In genomic region chr7:159114096-159114495, GRCh38 we compare ENCODE assay signal across 27 cellular contexts. TPM values are rescaled to one million over a fixed set of nuclear protein-coding genes. Genes with fewer than 3 reads are reported as not detected.
A peak's percentile ranks its signal among the peaks of the same experiment; 100 is the strongest.
DNase-seq lines count a peak whose midpoint lies in the region; ATAC-seq and TF ChIP-seq lines count a peak whose summit lies in the region.
"Had no signal": no experiment of that assay in that cellular context is flagged by ENCODE, and none has a peak within 500 bp of the region (broad histone marks: within the 10 kb centered on the region; RNA-seq: fewer than 3 reads in every experiment).

No MANE protein-coding gene starts in this region.

- DNase-seq in activated naive CD4-positive, alpha-beta T cell treated with anti-CD3 and anti-CD28 coated beads, Interleukin-2, amount 10 ng/mL, durations not matched to agents 7 days and 5 days: peak; percentile 11
- DNase-seq in activated naive CD4-positive, alpha-beta T cell treated with anti-CD3 and anti-CD28 coated beads, Interleukin-2, amount 50 U/mL, for 16 hours: no peak
- DNase-seq in GM23338 (ENCODE audit: low spot score) (no peak), neural progenitor cell (ENCODE audit: low spot score) (peak; percentile 37), MV-4-11 (lab: John Stamatoyannopoulos, UW) (no peak)
- DNase-seq in central memory CD8-positive, alpha-beta T cell (ENCODE audit: low spot score in 2 of 2): no peak
- no peak for DNase-seq in activated T-helper 1 cell treated with anti-CD3 and anti-CD28 coated beads, Interleukin-12 subunit alpha, Interleukin-12 subunit beta, Interleukin-2, Interleukin-4 antibody, amounts not matched to agents 30 ng/mL and 10 ng/mL and 1 ng/mL, durations not matched to agents 14 hours and 24 hours and 36 hours (ENCODE audit: low spot score)
- DNase-seq: 8988T; ACHN; BE2C; CD8-positive, alpha-beta memory T cell; DND-41; HCEC 1CT; IMR-90; KG1; MG63; NCI-H2029; NCI-H446; NCI-H526; NCI-H82; NK-92 treated with Interleukin-12 subunit alpha and Interleukin-12 subunit beta, amount 100 ng/mL, for 24 hours; PC-3; SHP77 had no signal

- no peaks in the 10 kb centered on the region for H3K36me3 Mint-ChIP-seq in activated naive CD4-positive, alpha-beta T cell treated with anti-CD3 and anti-CD28 coated beads, Interleukin-2, amount 10 ng/mL, durations not matched to agents 7 days and 5 days
- H3K36me3 Mint-ChIP-seq in GM23338 (ENCODE audit: low read depth) (no peaks in the 10 kb centered on the region; the same call in 1 of the 3 replicates), neural progenitor cell (no peaks in the 10 kb centered on the region)
- no peaks in the 10 kb centered on the region for H3K36me3 Mint-ChIP-seq in central memory CD8-positive, alpha-beta T cell (ENCODE audit: insufficient read depth)
- no peaks in the 10 kb centered on the region for H3K36me3 Mint-ChIP-seq in activated T-helper 1 cell treated with anti-CD3 and anti-CD28 coated beads, Interleukin-12 subunit alpha, Interleukin-12 subunit beta, Interleukin-2, Interleukin-4 antibody, amounts not matched to agents 30 ng/mL and 10 ng/mL and 1 ng/mL, durations not matched to agents 14 hours and 24 hours and 36 hours (ENCODE audit: low read depth)
- H3K36me3 Mint-ChIP-seq: CD14-positive monocyte; CD8-positive, alpha-beta memory T cell had no signal

- peak; percentile 30; the same call in 1 of the 3 replicates for ATAC-seq in GM23338
- no peak for ATAC-seq in central memory CD8-positive, alpha-beta T cell (replicated peaks; ENCODE audit: extremely low read depth, poor library complexity, severe bottlenecking)
- ATAC-seq in GM19455 (IDR thresholded peaks at IDR 0.05; ENCODE audit: unreplicated experiment): no peak
- ATAC-seq: PC-3 had no signal

- peaks cover 4% of the 10 kb centered on the region for H3K9me3 Mint-ChIP-seq in activated naive CD4-positive, alpha-beta T cell treated with anti-CD3 and anti-CD28 coated beads, Interleukin-2, amount 10 ng/mL, durations not matched to agents 7 days and 5 days
- H3K9me3 Mint-ChIP-seq in GM23338 (peaks cover 77% of the 10 kb centered on the region), neural progenitor cell (no peaks in the 10 kb centered on the region)
- no peaks in the 10 kb centered on the region for H3K9me3 Mint-ChIP-seq in central memory CD8-positive, alpha-beta T cell
- H3K9me3 Mint-ChIP-seq in activated T-helper 1 cell treated with anti-CD3 and anti-CD28 coated beads, Interleukin-12 subunit alpha, Interleukin-12 subunit beta, Interleukin-2, Interleukin-4 antibody, amounts not matched to agents 30 ng/mL and 10 ng/mL and 1 ng/mL, durations not matched to agents 14 hours and 24 hours and 36 hours: no peaks in the 10 kb centered on the region

- H3K27me3 ChIP-seq in GM23338 (ENCODE audit: insufficient read depth): no peaks in the 10 kb centered on the region
- no peaks in the 10 kb centered on the region for H3K27me3 ChIP-seq in neural progenitor cell
- H3K27me3 ChIP-seq: BE2C had no signal

- H3K4me3 Mint-ChIP-seq in activated naive CD4-positive, alpha-beta T cell treated with anti-CD3 and anti-CD28 coated beads, Interleukin-2, amount 10 ng/mL, durations not matched to agents 7 days and 5 days: no peak overlapping the region
- H3K4me3 Mint-ChIP-seq in GM23338 (no peak overlapping the region; the same call in 2 of the 3 replicates), neural progenitor cell (no peak overlapping the region)
- no peak overlapping the region for H3K4me3 Mint-ChIP-seq in central memory CD8-positive, alpha-beta T cell
- no peak overlapping the region for H3K4me3 Mint-ChIP-seq in activated T-helper 1 cell treated with anti-CD3 and anti-CD28 coated beads, Interleukin-12 subunit alpha, Interleukin-12 subunit beta, Interleukin-2, Interleukin-4 antibody, amounts not matched to agents 30 ng/mL and 10 ng/mL and 1 ng/mL, durations not matched to agents 14 hours and 24 hours and 36 hours
- H3K4me3 Mint-ChIP-seq: CD14-positive monocyte; CD8-positive, alpha-beta memory T cell had no signal

- peaks cover 4% of the 10 kb centered on the region for H3K4me1 Mint-ChIP-seq in activated naive CD4-positive, alpha-beta T cell treated with anti-CD3 and anti-CD28 coated beads, Interleukin-2, amount 10 ng/mL, durations not matched to agents 7 days and 5 days
- H3K4me1 Mint-ChIP-seq in GM23338 (peaks cover 13% of the 10 kb centered on the region), neural progenitor cell (peaks cover 36% of the 10 kb centered on the region)
- peaks cover 16% of the 10 kb centered on the region for H3K4me1 Mint-ChIP-seq in central memory CD8-positive, alpha-beta T cell
- H3K4me1 Mint-ChIP-seq in activated T-helper 1 cell treated with anti-CD3 and anti-CD28 coated beads, Interleukin-12 subunit alpha, Interleukin-12 subunit beta, Interleukin-2, Interleukin-4 antibody, amounts not matched to agents 30 ng/mL and 10 ng/mL and 1 ng/mL, durations not matched to agents 14 hours and 24 hours and 36 hours (ENCODE audit: low read depth): no peaks in the 10 kb centered on the region

- TF ChIP-seq CTCF in GM23338 (conservative IDR thresholded peaks at IDR 0.05; ENCODE audit: low read depth in 2 of 2): no peak
- no peak for TF ChIP-seq CTCF in neural progenitor cell (IDR thresholded peaks at IDR 0.05)

- H3K9me2 ChIP-seq in GM23338 (ENCODE audit: insufficient read depth): no peaks in the 10 kb centered on the region

- no peak overlapping the region for H3K4me2 ChIP-seq in GM23338
- H3K4me2 ChIP-seq in neural progenitor cell: peak overlapping the region; percentile 44

- CTCF ChIA-PET in activated naive CD4-positive, alpha-beta T cell treated with anti-CD3 and anti-CD28 coated beads, Interleukin-2, amount 10 ng/mL, durations not matched to agents 7 days and 5 days (lab: Charles Lee): no interaction called here

- no peak overlapping the region for H3K4me3 ChIP-seq in GM23338
- no peak overlapping the region for H3K4me3 ChIP-seq in neural progenitor cell
- H3K4me3 ChIP-seq: MG63 had no signal

- no peaks in the 10 kb centered on the region for H3K9me3 ChIP-seq in neural progenitor cell (ENCODE audit: low read depth)
- H3K9me3 ChIP-seq: BE2C, MG63 had no signal

- H3K36me3 ChIP-seq in GM23338 (ENCODE audit: insufficient read depth) (no peaks in the 10 kb centered on the region), neural progenitor cell (no peaks in the 10 kb centered on the region)
- H3K36me3 ChIP-seq: BE2C, MG63 had no signal

- 0 out of 2 replicates have a peak overlapping the region, but pooled peaks have one; percentile 8 for H2AFZ ChIP-seq in GM23338
- H2AFZ ChIP-seq in neural progenitor cell (replicated peaks): no peak overlapping the region

- no peak overlapping the region for H3K9ac ChIP-seq in neural progenitor cell

- H3K27ac ChIP-seq in GM23338 (ENCODE audit: low read depth) (no peak overlapping the region), neural progenitor cell (no peak overlapping the region)

- 0 out of 2 replicates have a peak, but pooled peaks cover 6% of the 10 kb centered on the region for H3K4me1 ChIP-seq in GM23338 (ENCODE audit: insufficient read depth)
- H3K4me1 ChIP-seq in neural progenitor cell: peaks cover 27% of the 10 kb centered on the region
- H3K4me1 ChIP-seq: BE2C had no signal

- H4K20me1 ChIP-seq in GM23338 (replicated peaks; ENCODE audit: insufficient read depth) (no peaks in the 10 kb centered on the region), neural progenitor cell (ENCODE audit: low read depth) (no peaks in the 10 kb centered on the region)

- H3K79me2 ChIP-seq in GM23338 (replicated peaks; ENCODE audit: insufficient read depth) (no peaks in the 10 kb centered on the region), neural progenitor cell (ENCODE audit: low read depth) (no peaks in the 10 kb centered on the region)

- H3K27ac Mint-ChIP-seq in activated naive CD4-positive, alpha-beta T cell treated with anti-CD3 and anti-CD28 coated beads, Interleukin-2, amount 10 ng/mL, durations not matched to agents 7 days and 5 days: no peak overlapping the region
- H3K27ac Mint-ChIP-seq in GM23338 (no peak overlapping the region), neural progenitor cell (peak overlapping the region; percentile 62)
- H3K27ac Mint-ChIP-seq in central memory CD8-positive, alpha-beta T cell (ENCODE audit: low read depth): peak overlapping the region; percentile 86
- no peak overlapping the region for H3K27ac Mint-ChIP-seq in activated T-helper 1 cell treated with anti-CD3 and anti-CD28 coated beads, Interleukin-12 subunit alpha, Interleukin-12 subunit beta, Interleukin-2, Interleukin-4 antibody, amounts not matched to agents 30 ng/mL and 10 ng/mL and 1 ng/mL, durations not matched to agents 14 hours and 24 hours and 36 hours
- H3K27ac Mint-ChIP-seq: CD14-positive monocyte had no signal

- H3F3A ChIP-seq in GM23338 (replicated peaks; ENCODE audit: low read depth) (no peaks in the 10 kb centered on the region), neural progenitor cell (ENCODE audit: low read depth) (no peaks in the 10 kb centered on the region)

- H3K27me3 Mint-ChIP-seq in activated naive CD4-positive, alpha-beta T cell treated with anti-CD3 and anti-CD28 coated beads, Interleukin-2, amount 10 ng/mL, durations not matched to agents 7 days and 5 days: peaks cover 75% of the 10 kb centered on the region
- H3K27me3 Mint-ChIP-seq in GM23338 (ENCODE audit: insufficient read depth, low read depth, poor library complexity): peaks cover 7% of the 10 kb centered on the region
- peaks cover 13% of the 10 kb centered on the region for H3K27me3 Mint-ChIP-seq in central memory CD8-positive, alpha-beta T cell
- peaks cover 8% of the 10 kb centered on the region for H3K27me3 Mint-ChIP-seq in neural progenitor cell (ENCODE audit: insufficient read depth, low read depth)
- H3K27me3 Mint-ChIP-seq in activated T-helper 1 cell treated with anti-CD3 and anti-CD28 coated beads, Interleukin-12 subunit alpha, Interleukin-12 subunit beta, Interleukin-2, Interleukin-4 antibody, amounts not matched to agents 30 ng/mL and 10 ng/mL and 1 ng/mL, durations not matched to agents 14 hours and 24 hours and 36 hours (ENCODE audit: insufficient read depth): peaks cover 30% of the 10 kb centered on the region

- intact Hi-C loops in activated T-helper 1 cell treated with anti-CD3 and anti-CD28 coated beads, Interleukin-12 subunit alpha, Interleukin-12 subunit beta, Interleukin-2, Interleukin-4 antibody, amounts not matched to agents 30 ng/mL and 10 ng/mL and 1 ng/mL, durations not matched to agents 14 hours and 24 hours and 36 hours (cut with micrococcal nuclease): no loop called here

TF ChIP-seq in GM23338, 12 proteins besides CTCF, POLR2A, EP300 and RAD21:
- TF ChIP-seq CREB1 (CRISPR knock-in tag; IDR thresholded peaks at IDR 0.05; ENCODE audit: low read depth): no peak

RNA-seq across cellular contexts. Expression of gene VIPR2, which starts 30.6 kb away (rescaled TPM):
- total RNA-seq in GM23338 (2014; rRNA removed; shearing (Covaris generic)): 1.3 and 2.1 TPM in 2 replicates
- polyA plus RNA-seq in GM23338 (2016; fragmentation: Nextera tagmentation; extraction: Ambion mirVana): 1.9 and 2.7 TPM in 2 replicates
- 0.92 and 3.1 TPM in 2 replicates for total RNA-seq in neural progenitor cell (ENCODE audit: low replicate concordance)
- total RNA-seq in activated T-helper 1 cell treated with anti-CD3 and anti-CD28 coated beads, Interleukin-12 subunit alpha, Interleukin-12 subunit beta, Interleukin-2, Interleukin-4 antibody, amounts not matched to agents 30 ng/mL and 10 ng/mL and 1 ng/mL, durations not matched to agents 14 hours and 24 hours and 36 hours: 0.70 and 1.3 TPM in 2 replicates
- total RNA-seq: IMR-90, PC-3, RPMI7951, SK-MEL-5 had no signal
- polyA plus RNA-seq: CD14-positive monocyte, IMR-90 had no signal

Comparison
In these comparisons a context has a peak if more than half of its experiments do, and no peak if none do; other contexts are left out.
1. DNase-seq: peak in activated naive CD4-positive, alpha-beta T cell treated with anti-CD3 and anti-CD28 coated beads, Interleukin-2, amount 10 ng/mL, durations not matched to agents 7 days and 5 days (single experiment) and neural progenitor cell (single experiment); none in activated naive CD4-positive, alpha-beta T cell treated with anti-CD3 and anti-CD28 coated beads, Interleukin-2, amount 50 U/mL, for 16 hours (single experiment), GM23338 (single experiment), central memory CD8-positive, alpha-beta T cell (0 of 2), MV-4-11 (single experiment) and activated T-helper 1 cell treated with anti-CD3 and anti-CD28 coated beads, Interleukin-12 subunit alpha, Interleukin-12 subunit beta, Interleukin-2, Interleukin-4 antibody, amounts not matched to agents 30 ng/mL and 10 ng/mL and 1 ng/mL, durations not matched to agents 14 hours and 24 hours and 36 hours (single experiment).
2. H3K27ac Mint-ChIP-seq: peak in central memory CD8-positive, alpha-beta T cell (single experiment) and neural progenitor cell (single experiment); none in activated naive CD4-positive, alpha-beta T cell treated with anti-CD3 and anti-CD28 coated beads, Interleukin-2, amount 10 ng/mL, durations not matched to agents 7 days and 5 days (single experiment), GM23338 (single experiment) and activated T-helper 1 cell treated with anti-CD3 and anti-CD28 coated beads, Interleukin-12 subunit alpha, Interleukin-12 subunit beta, Interleukin-2, Interleukin-4 antibody, amounts not matched to agents 30 ng/mL and 10 ng/mL and 1 ng/mL, durations not matched to agents 14 hours and 24 hours and 36 hours (single experiment).